Comparison of ENCODE assay signal across 8 cellular contexts in the genomic region with DNA sequence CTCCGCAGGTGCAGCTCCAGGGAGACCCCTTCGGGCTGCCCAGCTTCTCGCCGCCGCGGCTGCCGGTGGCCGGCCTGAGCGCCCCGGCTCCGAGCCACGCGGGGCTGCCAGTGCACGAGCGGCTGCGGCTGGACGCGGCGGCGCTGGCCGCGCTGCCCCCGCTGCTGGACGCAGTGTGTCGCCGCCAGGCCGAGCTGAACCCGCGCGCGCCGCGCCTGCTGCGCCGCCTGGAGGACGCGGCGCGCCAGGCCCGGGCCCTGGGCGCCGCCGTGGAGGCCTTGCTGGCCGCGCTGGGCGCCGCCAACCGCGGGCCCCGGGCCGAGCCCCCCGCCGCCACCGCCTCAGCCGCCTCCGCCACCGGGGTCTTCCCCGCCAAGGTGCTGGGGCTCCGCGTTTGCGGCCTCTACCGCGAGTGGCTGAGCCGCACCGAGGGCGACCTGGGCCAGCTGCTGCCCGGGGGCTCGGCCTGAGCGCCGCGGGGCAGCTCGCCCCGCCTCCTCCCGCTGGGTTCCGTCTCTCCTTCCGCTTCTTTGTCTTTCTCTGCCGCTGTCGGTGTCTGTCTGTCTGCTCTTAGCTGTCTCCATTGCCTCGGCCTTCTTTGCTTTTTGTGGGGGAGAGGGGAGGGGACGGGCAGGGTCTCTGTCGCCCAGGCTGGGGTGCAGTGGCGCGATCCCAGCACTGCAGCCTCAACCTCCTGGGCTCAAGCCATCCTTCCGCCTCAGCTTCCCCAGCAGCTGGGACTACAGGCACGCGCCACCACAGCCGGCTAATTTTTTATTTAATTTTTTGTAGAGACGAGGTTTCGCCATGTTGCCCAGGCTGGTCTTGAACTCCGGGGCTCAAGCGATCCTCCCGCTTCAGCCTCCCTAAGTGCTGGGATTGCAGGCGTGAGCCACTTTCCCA.
DNase-seq lines count a peak whose midpoint lies in the region; ATAC-seq lines count a peak whose summit lies in the region.

No MANE protein-coding gene starts in this region.

- peaks cover 3% of the 10 kb centered on the region for H3K36me3 Mint-ChIP-seq in activated naive CD8-positive, alpha-beta T cell

- intact Hi-C loops in head of caudate nucleus (cut with DNase I) = no loop called here

- DNase-seq in SIG-M5 treated with dmso at 0.1 percent for 504 hours (lab: John Stamatoyannopoulos, UW; ENCODE audit: unreplicated experiment) = peak; percentile 57
- DNase-seq in SIG-M5 (lab: John Stamatoyannopoulos, UW) = no peak
- DNase-seq in OCI-M1 (lab: John Stamatoyannopoulos, UW) = peak; percentile 87
- peak in 39 of 42 donors; percentile 39 to 83 (median 69) for DNase-seq in head of caudate nucleus
- peak in 42 of 56 donors; percentile 9 to 72 (median 52) for DNase-seq in nucleus accumbens (lab: John Stamatoyannopoulos, UW)

- H3K4me3 Mint-ChIP-seq in activated naive CD8-positive, alpha-beta T cell = peak overlapping the region; percentile 94

- H3K4me1 Mint-ChIP-seq in activated naive CD8-positive, alpha-beta T cell (ENCODE audit: low read depth) = peaks cover 29% of the 10 kb centered on the region

- H3K9me3 Mint-ChIP-seq in activated naive CD8-positive, alpha-beta T cell (ENCODE audit: low read depth) = peaks cover 4% of the 10 kb centered on the region

- ATAC-seq in HG02885 (IDR thresholded peaks at IDR 0.05; ENCODE audit: poor library complexity, unreplicated experiment) (peak; percentile 80), GM19395 (IDR thresholded peaks at IDR 0.05; ENCODE audit: unreplicated experiment) (no peak)

- peak overlapping the region; percentile 98 for H3K27ac Mint-ChIP-seq in activated naive CD8-positive, alpha-beta T cell

- H3K27me3 Mint-ChIP-seq in activated naive CD8-positive, alpha-beta T cell = no peaks in the 10 kb centered on the region
